In genomic region chr3:13015286-13016082, GRCh38 we compare ENCODE assay signal across 7 cellular contexts. TPM values are rescaled to one million over a fixed set of nuclear protein-coding genes. Genes with fewer than 3 reads are reported as not detected.
DNase-seq lines count a peak whose midpoint lies in the region; ATAC-seq and TF ChIP-seq lines count a peak whose summit lies in the region.

No MANE protein-coding gene starts in this region.

- H2BK5ac ChIP-seq in neuronal stem cell (ENCODE audit: low read length): peak overlapping the region; percentile 40

- H2AK5ac ChIP-seq in neuronal stem cell (ENCODE audit: low read depth, low read length): peak overlapping the region; percentile 91

- peak overlapping the region; percentile 41 for H2BK15ac ChIP-seq in neuronal stem cell (ENCODE audit: low read length)

- peak overlapping the region; percentile 98 for H3K27ac Mint-ChIP-seq in activated naive CD8-positive, alpha-beta T cell treated with anti-CD3 and anti-CD28 coated beads, Interleukin-2, amount 10 ng/mL, durations not matched to agents 7 days and 5 days
- no peak overlapping the region for H3K27ac Mint-ChIP-seq in endothelial cell (ENCODE audit: unreplicated experiment)

- H2AFZ ChIP-seq in OCI-LY1 (ENCODE audit: low read length) (no peak overlapping the region), neuronal stem cell (ENCODE audit: low read length) (no peak overlapping the region)

- no CpG with 5 or more reads among the region's 18 CpGs for WGBS in neuronal stem cell (ENCODE audit: extremely low coverage in 2 of 2, insufficient read length in 2 of 2, insufficient replicate concordance in 1 of 2), 2 donors

- H3K27me3 Mint-ChIP-seq in activated naive CD8-positive, alpha-beta T cell treated with anti-CD3 and anti-CD28 coated beads, Interleukin-2, amount 10 ng/mL, durations not matched to agents 7 days and 5 days: no peaks in the 10 kb centered on the region
- peaks cover 19% of the 10 kb centered on the region for H3K27me3 Mint-ChIP-seq in endothelial cell (ENCODE audit: unreplicated experiment)

- TF ChIP-seq CTCF in OCI-LY1 (IDR thresholded peaks at IDR 0.05; ENCODE audit: low read length) (no peak), endothelial cell (IDR thresholded peaks at IDR 0.05; ENCODE audit: unreplicated experiment) (no peak)

- H3K27ac ChIP-seq in OCI-LY1 (ENCODE audit: low read depth, low read length, poor library complexity, severe bottlenecking) (peak overlapping the region; percentile 58), neuronal stem cell (replicated peaks; ENCODE audit: low read length) (no peak overlapping the region)

- peak overlapping the region; percentile 50 for H3K4me2 ChIP-seq in OCI-LY1 (ENCODE audit: low read length)
- H3K4me2 ChIP-seq in neuronal stem cell (ENCODE audit: insufficient read depth, low read length, poor library complexity, severe bottlenecking): no peak overlapping the region

- no peaks in the 10 kb centered on the region for H3K9me3 Mint-ChIP-seq in activated naive CD8-positive, alpha-beta T cell treated with anti-CD3 and anti-CD28 coated beads, Interleukin-2, amount 10 ng/mL, durations not matched to agents 7 days and 5 days
- peaks cover under 1% of the 10 kb centered on the region for H3K9me3 Mint-ChIP-seq in endothelial cell (ENCODE audit: unreplicated experiment)

- H3K4me1 ChIP-seq in OCI-LY1 (ENCODE audit: insufficient read depth, low read length, severe bottlenecking): peaks cover 50% of the 10 kb centered on the region
- peaks cover 45 to 48% of the 10 kb centered on the region in 2 donors for H3K4me1 ChIP-seq in neuronal stem cell (ENCODE audit: control insufficient read depth in 2 of 2, insufficient read depth in 1 of 2, low read depth in 1 of 2, low read length in 2 of 2)

- H3K4me3 ChIP-seq in OCI-LY1 (ENCODE audit: low read depth, low read length, poor library complexity, severe bottlenecking) (peak overlapping the region; percentile 4), neuronal stem cell (ENCODE audit: low read length in 2 of 2) (no peak overlapping the region)

- no peak overlapping the region for H3K23ac ChIP-seq in neuronal stem cell (ENCODE audit: low read depth, low read length, poor library complexity)

- no peaks in the 10 kb centered on the region for H3K9me2 ChIP-seq in OCI-LY1 (ENCODE audit: low read depth, low read length)

- peaks cover 48% of the 10 kb centered on the region for H3K4me1 Mint-ChIP-seq in activated naive CD8-positive, alpha-beta T cell treated with anti-CD3 and anti-CD28 coated beads, Interleukin-2, amount 10 ng/mL, durations not matched to agents 7 days and 5 days
- H3K4me1 Mint-ChIP-seq in endothelial cell (ENCODE audit: unreplicated experiment): peaks cover 13% of the 10 kb centered on the region

- H4K8ac ChIP-seq in neuronal stem cell (ENCODE audit: low read depth, low read length): no peak overlapping the region

- H4K91ac ChIP-seq in neuronal stem cell (ENCODE audit: low read depth, low read length, poor library complexity): peak overlapping the region; percentile 38

- POLR2A ChIA-PET in activated naive CD8-positive, alpha-beta T cell treated with anti-CD3 and anti-CD28 coated beads, Interleukin-2, amount 10 ng/mL, durations not matched to agents 7 days and 5 days (lab: Charles Lee): interaction anchor here (1.0 to 6.0 kb wide), 5 partner anchors 11 to 436 kb away, joined by 3 to 35 read pairs (median 6); no protein-coding TSS in a partner anchor

- H3K14ac ChIP-seq in neuronal stem cell (ENCODE audit: low read length): peak overlapping the region; percentile 15

- peak overlapping the region; percentile 13 for H3K4ac ChIP-seq in neuronal stem cell (ENCODE audit: low read length)

- no peaks in the 10 kb centered on the region for H3K9me3 ChIP-seq in OCI-LY1 (ENCODE audit: low read length)
- H3K9me3 ChIP-seq in neuronal stem cell (replicated peaks in 1 of 2; ENCODE audit: control insufficient read depth in 2 of 2, insufficient read depth in 1 of 2, low read depth in 1 of 2, low read length in 2 of 2): no peaks in the 10 kb centered on the region

- peaks cover 7% of the 10 kb centered on the region for H3K36me3 Mint-ChIP-seq in activated naive CD8-positive, alpha-beta T cell treated with anti-CD3 and anti-CD28 coated beads, Interleukin-2, amount 10 ng/mL, durations not matched to agents 7 days and 5 days
- peaks cover 10% of the 10 kb centered on the region for H3K36me3 Mint-ChIP-seq in endothelial cell (ENCODE audit: low read depth, unreplicated experiment)

- H3K79me1 ChIP-seq in neuronal stem cell (ENCODE audit: low read depth, low read length): peaks cover 3% of the 10 kb centered on the region

- no peaks in the 10 kb centered on the region for H3K79me2 ChIP-seq in OCI-LY1 (ENCODE audit: insufficient read depth, low read length)

- ATAC-seq in GM21825 (IDR thresholded peaks at IDR 0.05; ENCODE audit: unreplicated experiment): peak; percentile 24
- peak; percentile 40 for ATAC-seq in activated naive CD8-positive, alpha-beta T cell treated with anti-CD3 and anti-CD28 coated beads, Interleukin-2, amount 10 ng/mL, durations not matched to agents 7 days and 5 days (ENCODE audit: low read depth)
- no peak for ATAC-seq in SK-N-SH treated with all-trans-retinoic acid at 6 μM for 48 hours
- ATAC-seq in GM19467 (IDR thresholded peaks at IDR 0.05; ENCODE audit: unreplicated experiment): no peak

- peak; percentile 70 for DNase-seq in activated naive CD8-positive, alpha-beta T cell treated with anti-CD3 and anti-CD28 coated beads, Interleukin-2, amount 10 ng/mL, durations not matched to agents 7 days and 5 days
- DNase-seq in neuronal stem cell (ENCODE audit: low spot score): no peak
- no peak for DNase-seq in endothelial cell (ENCODE audit: low spot score)

- H3K9ac ChIP-seq in OCI-LY1 (ENCODE audit: low read length) (peak overlapping the region; percentile 3; the same call in 1 of the 2 replicates), neuronal stem cell (ENCODE audit: low read depth, low read length, poor library complexity) (no peak overlapping the region)

- no peak overlapping the region for H2BK120ac ChIP-seq in neuronal stem cell (ENCODE audit: low read depth, low read length)

- H3K4me3 Mint-ChIP-seq in activated naive CD8-positive, alpha-beta T cell treated with anti-CD3 and anti-CD28 coated beads, Interleukin-2, amount 10 ng/mL, durations not matched to agents 7 days and 5 days: peak overlapping the region; percentile 84
- H3K4me3 Mint-ChIP-seq in endothelial cell (ENCODE audit: unreplicated experiment): no peak overlapping the region

- H3K27me3 ChIP-seq in OCI-LY1 (ENCODE audit: insufficient read depth, low read length): peaks cover 5% of the 10 kb centered on the region
- H3K27me3 ChIP-seq in neuronal stem cell (ENCODE audit: control insufficient read depth in 3 of 3, insufficient read depth in 3 of 3, low read depth in 1 of 3, low read length in 3 of 3): no peaks in the 10 kb centered on the region

- H2BK12ac ChIP-seq in neuronal stem cell (ENCODE audit: low read length): no peak overlapping the region

- H3F3A ChIP-seq in OCI-LY1 (ENCODE audit: insufficient read depth, low read length): no peaks in the 10 kb centered on the region

- no peaks in the 10 kb centered on the region for H4K20me1 ChIP-seq in OCI-LY1 (ENCODE audit: insufficient read depth, low read length)

- peak overlapping the region; percentile 89 for H3K18ac ChIP-seq in neuronal stem cell (ENCODE audit: low read length)

- H3K36me3 ChIP-seq in OCI-LY1 (ENCODE audit: insufficient read depth, low read length) (no peaks in the 10 kb centered on the region), neuronal stem cell (replicated peaks in 1 of 2; ENCODE audit: control insufficient read depth in 2 of 2, insufficient read depth in 2 of 2, low read length in 2 of 2) (no peaks in the 10 kb centered on the region)

TF ChIP-seq in SK-N-SH treated with all-trans-retinoic acid at 6 μM for 48 hours, 23 proteins besides CTCF, POLR2A, EP300 and RAD21:
- TF ChIP-seq CSDC2 (CRISPR knock-in tag; IDR thresholded peaks at IDR 0.05): no peak
- no peak for TF ChIP-seq ARNTL (CRISPR knock-in tag; IDR thresholded peaks at IDR 0.05; ENCODE audit: borderline replicate concordance, low read depth)
- TF ChIP-seq, protein P1, sequence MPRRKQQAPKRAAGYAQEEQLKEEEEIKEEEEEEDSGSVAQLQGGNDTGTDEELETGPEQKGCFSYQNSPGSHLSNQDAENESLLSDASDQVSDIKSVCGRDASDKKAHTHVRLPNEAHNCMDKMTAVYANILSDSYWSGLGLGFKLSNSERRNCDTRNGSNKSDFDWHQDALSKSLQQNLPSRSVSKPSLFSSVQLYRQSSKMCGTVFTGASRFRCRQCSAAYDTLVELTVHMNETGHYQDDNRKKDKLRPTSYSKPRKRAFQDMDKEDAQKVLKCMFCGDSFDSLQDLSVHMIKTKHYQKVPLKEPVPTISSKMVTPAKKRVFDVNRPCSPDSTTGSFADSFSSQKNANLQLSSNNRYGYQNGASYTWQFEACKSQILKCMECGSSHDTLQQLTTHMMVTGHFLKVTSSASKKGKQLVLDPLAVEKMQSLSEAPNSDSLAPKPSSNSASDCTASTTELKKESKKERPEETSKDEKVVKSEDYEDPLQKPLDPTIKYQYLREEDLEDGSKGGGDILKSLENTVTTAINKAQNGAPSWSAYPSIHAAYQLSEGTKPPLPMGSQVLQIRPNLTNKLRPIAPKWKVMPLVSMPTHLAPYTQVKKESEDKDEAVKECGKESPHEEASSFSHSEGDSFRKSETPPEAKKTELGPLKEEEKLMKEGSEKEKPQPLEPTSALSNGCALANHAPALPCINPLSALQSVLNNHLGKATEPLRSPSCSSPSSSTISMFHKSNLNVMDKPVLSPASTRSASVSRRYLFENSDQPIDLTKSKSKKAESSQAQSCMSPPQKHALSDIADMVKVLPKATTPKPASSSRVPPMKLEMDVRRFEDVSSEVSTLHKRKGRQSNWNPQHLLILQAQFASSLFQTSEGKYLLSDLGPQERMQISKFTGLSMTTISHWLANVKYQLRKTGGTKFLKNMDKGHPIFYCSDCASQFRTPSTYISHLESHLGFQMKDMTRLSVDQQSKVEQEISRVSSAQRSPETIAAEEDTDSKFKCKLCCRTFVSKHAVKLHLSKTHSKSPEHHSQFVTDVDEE (CRISPR knock-in tag; IDR thresholded peaks at IDR 0.05): no peak
- TF ChIP-seq ZFP3 (CRISPR knock-in tag; IDR thresholded peaks at IDR 0.05): no peak

RNA-seq across cellular contexts. Expression of gene IQSEC1, which starts 57.7 kb away (rescaled TPM):
- total RNA-seq in activated naive CD8-positive, alpha-beta T cell treated with anti-CD3 and anti-CD28 coated beads, Interleukin-2, amount 10 ng/mL, durations not matched to agents 7 days and 5 days: 10 to 100 TPM; 59.5 to 64.6 TPM
- polyA plus RNA-seq in neuronal stem cell (2013, experiment 1 of 2): 22.0 TPM
- polyA plus RNA-seq in neuronal stem cell (2013, experiment 2 of 2): 22.8 TPM
- 75.3 TPM for total RNA-seq in endothelial cell (ENCODE audit: unreplicated experiment)

Comparison
In these comparisons a context has a peak if more than half of its experiments do, and no peak if none do; other contexts are left out.
1. ATAC-seq: peak in GM21825 (single experiment) and activated naive CD8-positive, alpha-beta T cell treated with anti-CD3 and anti-CD28 coated beads, Interleukin-2, amount 10 ng/mL, durations not matched to agents 7 days and 5 days (single experiment); none in SK-N-SH treated with all-trans-retinoic acid at 6 μM for 48 hours (single experiment) and GM19467 (single experiment).